Comparison of ENCODE assay signal across 8 cellular contexts in genomic region chr15:41557673-41558399, GRCh38. TPM values are rescaled to one million over a fixed set of nuclear protein-coding genes. Genes with fewer than 3 reads are reported as not detected.
DNase-seq lines count a peak whose midpoint lies in the region; ATAC-seq and TF ChIP-seq lines count a peak whose summit lies in the region.

No MANE protein-coding gene starts in this region.

- H3K36me3 ChIP-seq in esophagus squamous epithelium: peaks cover 0 to 17% (median 0%) of the 10 kb centered on the region in 3 donors

- no peaks in the 10 kb centered on the region for H3K9me3 ChIP-seq in esophagus squamous epithelium

- 9 to 16% methylated on average over 7 of the region's 7 CpGs for WGBS in esophagus squamous epithelium, 2 donors

- peak overlapping the region; percentile 90 to 95 for H3K27ac Mint-ChIP-seq in natural killer cell
- H3K27ac Mint-ChIP-seq in stimulated activated effector memory CD8-positive, alpha-beta T cell treated with anti-CD3 and anti-CD28 coated beads, Interleukin-12 subunit alpha, Interleukin-12 subunit beta, amount 100 ng/mL, for 72 hours: peak overlapping the region; percentile 89

- H3K4me1 Mint-ChIP-seq in natural killer cell: peaks cover 11 to 26% of the 10 kb centered on the region in 2 donors
- peaks cover 32% of the 10 kb centered on the region for H3K4me1 Mint-ChIP-seq in stimulated activated effector memory CD8-positive, alpha-beta T cell treated with anti-CD3 and anti-CD28 coated beads, Interleukin-12 subunit alpha, Interleukin-12 subunit beta, amount 100 ng/mL, for 72 hours

- intact Hi-C loops in esophagus squamous epithelium (cut with DNase I): no loop called here
- intact Hi-C loops in natural killer cell (cut with micrococcal nuclease): loop anchor here (1.0 to 5.0 kb wide), 6 partner anchors 14 to 344 kb away; partner anchors contain the start of genes MAPKBP1, MGA and RPAP1

- peak overlapping the region; percentile 58 to 91 (median 74) for H3K4me3 ChIP-seq in esophagus squamous epithelium

- H3K9me3 Mint-ChIP-seq in natural killer cell: no peaks in the 10 kb centered on the region
- no peaks in the 10 kb centered on the region for H3K9me3 Mint-ChIP-seq in stimulated activated effector memory CD8-positive, alpha-beta T cell treated with anti-CD3 and anti-CD28 coated beads, Interleukin-12 subunit alpha, Interleukin-12 subunit beta, amount 100 ng/mL, for 72 hours

- H3K4me1 ChIP-seq in esophagus squamous epithelium: peaks cover 15 to 41% (median 26%) of the 10 kb centered on the region in 3 donors

- DNase-seq in GM04504 (ENCODE audit: low read depth) (peak; percentile 23), HT1080 (ENCODE audit: low read depth) (peak; percentile 86), esophagus squamous epithelium (lab: John Stamatoyannopoulos, UW) (no peak), natural killer cell (peak; percentile 76)
- peak; percentile 79 to 84 for DNase-seq in activated T-cell treated with anti-CD3 and anti-CD28 coated beads, Interleukin-2, amount 50 U/mL, for 48 hours
- DNase-seq in stimulated activated effector memory CD8-positive, alpha-beta T cell treated with anti-CD3 and anti-CD28 coated beads, Interleukin-12 subunit alpha, Interleukin-12 subunit beta, amount 100 ng/mL, for 72 hours (ENCODE audit: low spot score in 2 of 2): peak; percentile 61 to 82

- TF ChIP-seq POLR2A in esophagus squamous epithelium (IDR thresholded peaks at IDR 0.05): no peak

- TF ChIP-seq CTCF in esophagus squamous epithelium (IDR thresholded peaks at IDR 0.05) (peak; percentile 21 to 79 (median 56)), natural killer cell (IDR thresholded peaks at IDR 0.05) (peak; percentile 97)

- H3K27ac ChIP-seq in esophagus squamous epithelium: peak overlapping the region in 3 of 4 donors; percentile 45 to 84 (median 73)

- H3K36me3 Mint-ChIP-seq in natural killer cell: no peaks in the 10 kb centered on the region
- peaks cover 6% of the 10 kb centered on the region for H3K36me3 Mint-ChIP-seq in stimulated activated effector memory CD8-positive, alpha-beta T cell treated with anti-CD3 and anti-CD28 coated beads, Interleukin-12 subunit alpha, Interleukin-12 subunit beta, amount 100 ng/mL, for 72 hours

- H3K27me3 Mint-ChIP-seq in natural killer cell (ENCODE audit: low read depth in 2 of 2): peaks cover 0 to 26% of the 10 kb centered on the region in 2 donors

- H3K4me3 Mint-ChIP-seq in natural killer cell: peak overlapping the region; percentile 94
- H3K4me3 Mint-ChIP-seq in stimulated activated effector memory CD8-positive, alpha-beta T cell treated with anti-CD3 and anti-CD28 coated beads, Interleukin-12 subunit alpha, Interleukin-12 subunit beta, amount 100 ng/mL, for 72 hours: peak overlapping the region; percentile 83

- ATAC-seq in natural killer cell (peak; percentile 84 to 92 (median 90)), GM21526 (IDR thresholded peaks at IDR 0.05; ENCODE audit: low FRiP score, unreplicated experiment) (no peak)
- peak; percentile 85 for ATAC-seq in stimulated activated effector memory CD8-positive, alpha-beta T cell treated with anti-CD3 and anti-CD28 coated beads, Interleukin-12 subunit alpha, Interleukin-12 subunit beta, amount 100 ng/mL, for 72 hours

- no peaks in the 10 kb centered on the region for H3K27me3 ChIP-seq in esophagus squamous epithelium

TF ChIP-seq in PFSK-1, 5 proteins besides CTCF, POLR2A, EP300 and RAD21:
- TF ChIP-seq REST (IDR thresholded peaks at IDR 0.05; ENCODE audit: insufficient read depth in 1 of 2, low read depth in 2 of 2, low read length in 2 of 2): 0 out of 4 replicates have a peak, but pooled peaks of 1 of the 2 experiments have one; percentile 23
- no peak for TF ChIP-seq POLR2AphosphoS5 (IDR thresholded peaks at IDR 0.05; ENCODE audit: low read depth, low read length)
- peak; percentile 80; the same call in 1 of the 2 replicates for TF ChIP-seq SIN3A (IDR thresholded peaks at IDR 0.05; ENCODE audit: borderline replicate concordance, insufficient read depth, low read length)
- peak; percentile 22; the same call in 1 of the 2 replicates for TF ChIP-seq TAF1 (IDR thresholded peaks at IDR 0.05; ENCODE audit: borderline replicate concordance, insufficient read depth, low read length)
- peak; percentile 96 for TF ChIP-seq FOXP2 (optimal IDR thresholded peaks at IDR 0.05; ENCODE audit: borderline replicate concordance, extremely low read depth, extremely low read length, insufficient read depth)

RNA-seq across cellular contexts. Expression of gene TYRO3, which starts 1.2 kb away (rescaled TPM):
- 32.4 and 49.7 TPM in 2 replicates for total RNA-seq in HT1080 (2014; rRNA removed; shearing (Covaris generic))
- 16.4 and 18.0 TPM in 2 replicates for polyA plus RNA-seq in HT1080 (2015; cell fraction: cytosol; rRNA removed)
- polyA plus RNA-seq in HT1080 (2015; cell fraction: nucleus; rRNA removed): 15.9 and 17.1 TPM in 2 replicates
- 37.3 TPM for polyA plus RNA-seq in PFSK-1 (2012; ENCODE audit: insufficient read length, low read depth)
- total RNA-seq in esophagus squamous epithelium: 10 to 100 TPM in 3 of 4 donors, 1 to 10 TPM in 1; 6.5 to 16.9 (median 11.2) TPM
- under 1 TPM; 0.25 to 0.80 (median 0.36) TPM for total RNA-seq in natural killer cell

RNA-seq across cellular contexts. Expression of gene RPAP1, which starts 13.8 kb away (rescaled TPM):
- 27.4 and 33.8 TPM in 2 replicates for total RNA-seq in HT1080 (2014; rRNA removed; shearing (Covaris generic))
- 20.8 and 21.8 TPM in 2 replicates for polyA plus RNA-seq in HT1080 (2015; cell fraction: cytosol; rRNA removed)
- polyA plus RNA-seq in HT1080 (2015; cell fraction: nucleus; rRNA removed): 55.2 and 61.8 TPM in 2 replicates
- 40.2 TPM for polyA plus RNA-seq in PFSK-1 (2012; ENCODE audit: insufficient read length, low read depth)
- total RNA-seq in esophagus squamous epithelium: 10 to 100 TPM; 15.3 to 22.6 (median 19.8) TPM
- 10 to 100 TPM; 21.2 to 27.7 (median 27.4) TPM for total RNA-seq in natural killer cell

RNA-seq across cellular contexts. Expression of gene LTK, which starts 44.2 kb away (rescaled TPM):
- total RNA-seq in HT1080 (2014; rRNA removed; shearing (Covaris generic)): 0.03 TPM in 1 of 2 replicates, not detected in the other
- not detected in 2 replicates for polyA plus RNA-seq in HT1080 (2015; cell fraction: cytosol; rRNA removed)
- 0.11 and 0.61 TPM in 2 replicates for polyA plus RNA-seq in HT1080 (2015; cell fraction: nucleus; rRNA removed)
- 0.08 TPM for polyA plus RNA-seq in PFSK-1 (2012; ENCODE audit: insufficient read length, low read depth)
- under 1 TPM in 2 of 4 donors, not detected in 2; 0.38 to 0.82 TPM for total RNA-seq in esophagus squamous epithelium
- 1 to 10 TPM in 2 of 3 donors, under 1 TPM in 1; 0.56 to 4.9 (median 1.7) TPM for total RNA-seq in natural killer cell

Comparison
In these comparisons a context has a peak if more than half of its experiments do, and no peak if none do; other contexts are left out.
1. RNA of gene TYRO3, which starts 1.2 kb away (total RNA-seq): 32.4 to 49.7 TPM in HT1080 and 6.5 to 16.9 TPM in esophagus squamous epithelium; 0.25 to 0.80 TPM in natural killer cell; every median in the first group is over 4 times any median in the second.